Comparison of ENCODE assay signal across 9 cellular contexts in the genomic region with DNA sequence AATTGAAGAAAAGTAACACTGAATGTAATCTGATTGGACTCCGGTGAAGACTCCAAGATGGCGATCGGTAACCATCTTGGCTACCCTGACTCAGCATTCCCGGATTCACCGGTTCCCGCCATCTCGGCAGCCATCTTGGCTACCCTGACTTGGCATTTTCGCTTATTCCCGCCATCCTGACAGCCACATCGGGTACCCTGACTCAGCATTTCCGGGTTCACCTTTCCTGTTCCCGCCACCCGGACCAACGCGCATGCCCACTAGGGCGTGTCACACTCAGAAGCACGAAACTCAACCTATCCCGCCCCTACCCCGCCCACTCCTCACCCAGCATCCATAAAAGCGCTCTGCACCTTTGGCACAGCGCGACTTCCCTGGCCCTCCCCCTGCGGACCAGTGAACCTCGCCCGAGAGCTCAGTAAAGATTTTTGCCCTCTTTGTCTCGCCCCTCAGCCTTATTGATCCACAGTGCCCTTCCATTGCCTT. TPM values are rescaled to one million over a fixed set of nuclear protein-coding genes. Genes with fewer than 3 reads are reported as not detected.
A peak's percentile ranks its signal among the peaks of the same experiment; 100 is the strongest.
DNase-seq lines count a peak whose midpoint lies in the region; ATAC-seq, FAIRE-seq and TF ChIP-seq lines count a peak whose summit lies in the region.
"Had no signal": no experiment of that assay in that cellular context is flagged by ENCODE, and none has a peak within 500 bp of the region (broad histone marks: within the 10 kb centered on the region; RNA-seq: fewer than 3 reads in every experiment).

No MANE protein-coding gene starts in this region.

- TF ChIP-seq CTCF in AG10803 (conservative IDR thresholded peaks at IDR 0.05; ENCODE audit: low read length) (no peak), colonic mucosa (IDR thresholded peaks at IDR 0.05) (no peak), right lobe of liver (IDR thresholded peaks at IDR 0.05) (no peak)

- H3K79me1 ChIP-seq in neuronal stem cell (ENCODE audit: low read depth, low read length) = peaks cover 4% of the 10 kb centered on the region

- no peak overlapping the region for H4K8ac ChIP-seq in neuronal stem cell (ENCODE audit: low read depth, low read length)

- peaks cover 49% of the 10 kb centered on the region for H3K4me1 Mint-ChIP-seq in stimulated activated effector memory CD8-positive, alpha-beta T cell treated with anti-CD3 and anti-CD28 coated beads, Interleukin-12 subunit alpha, Interleukin-12 subunit beta, amount 100 ng/mL, for 72 hours

- H3K4me1 ChIP-seq in colonic mucosa = no peaks in the 10 kb centered on the region
- H3K4me1 ChIP-seq in right lobe of liver = no peaks in the 10 kb centered on the region
- peaks cover 2 to 3% of the 10 kb centered on the region in 2 donors for H3K4me1 ChIP-seq in neuronal stem cell (ENCODE audit: control insufficient read depth in 2 of 2, insufficient read depth in 1 of 2, low read depth in 1 of 2, low read length in 2 of 2)

- no peak overlapping the region for H2AK5ac ChIP-seq in neuronal stem cell (ENCODE audit: low read depth, low read length)

- H3K14ac ChIP-seq in neuronal stem cell (ENCODE audit: low read length) = no peak overlapping the region

- no peak overlapping the region for H3K23ac ChIP-seq in neuronal stem cell (ENCODE audit: low read depth, low read length, poor library complexity)

- 26% methylated on average over 21 of the region's 26 CpGs for WGBS in right lobe of liver (ENCODE audit: insufficient coverage, low coverage, low lambda C conversion rate, missing lambda C conversion rate)
- no CpG with 5 or more reads among the region's 26 CpGs for WGBS in neuronal stem cell (ENCODE audit: extremely low coverage in 2 of 2, insufficient read length in 2 of 2, insufficient replicate concordance in 1 of 2), 2 donors

- H3K4ac ChIP-seq in neuronal stem cell (ENCODE audit: low read length) = no peak overlapping the region

- ATAC-seq in right lobe of liver = peak; percentile 76 to 94 (median 84)
- no peak for ATAC-seq in stimulated activated effector memory CD8-positive, alpha-beta T cell treated with anti-CD3 and anti-CD28 coated beads, Interleukin-12 subunit alpha, Interleukin-12 subunit beta, amount 100 ng/mL, for 72 hours

- H3K4me3 ChIP-seq in AG10803 (ENCODE audit: low read length) (no peak overlapping the region), colonic mucosa (no peak overlapping the region), right lobe of liver (peak overlapping the region in 2 of 3 donors; percentile 17 to 29), neuronal stem cell (ENCODE audit: low read length in 2 of 2) (no peak overlapping the region)

- peak; percentile 59 for TF ChIP-seq POLR2A in right lobe of liver (IDR thresholded peaks at IDR 0.05)

- no peak overlapping the region for H2BK15ac ChIP-seq in neuronal stem cell (ENCODE audit: low read length)

- FAIRE-seq in urothelium cell line (lab: Jason Lieb, UNC) = no peak

- H3K27me3 ChIP-seq in colonic mucosa (no peaks in the 10 kb centered on the region), right lobe of liver (no peaks in the 10 kb centered on the region), neuronal stem cell (ENCODE audit: control insufficient read depth in 3 of 3, insufficient read depth in 3 of 3, low read depth in 1 of 3, low read length in 3 of 3) (no peaks in the 10 kb centered on the region)

- no peaks in the 10 kb centered on the region for H3K36me3 ChIP-seq in colonic mucosa
- no peaks in the 10 kb centered on the region for H3K36me3 ChIP-seq in right lobe of liver
- H3K36me3 ChIP-seq in neuronal stem cell (replicated peaks in 1 of 2; ENCODE audit: control insufficient read depth in 2 of 2, insufficient read depth in 2 of 2, low read length in 2 of 2) = peaks cover 2 to 24% of the 10 kb centered on the region in 2 donors

- no peak overlapping the region for H2BK5ac ChIP-seq in neuronal stem cell (ENCODE audit: low read length)

- H3K4me3 Mint-ChIP-seq in stimulated activated effector memory CD8-positive, alpha-beta T cell treated with anti-CD3 and anti-CD28 coated beads, Interleukin-12 subunit alpha, Interleukin-12 subunit beta, amount 100 ng/mL, for 72 hours = no peak overlapping the region

- H2BK120ac ChIP-seq in neuronal stem cell (ENCODE audit: low read depth, low read length) = no peak overlapping the region

- peak; percentile 42 for DNase-seq in AG10803 (ENCODE audit: low read depth)
- peak; percentile 6 for DNase-seq in T-helper 9 cell
- peak; percentile 91 for DNase-seq in colonic mucosa
- peak; percentile 88 to 94 (median 89) for DNase-seq in right lobe of liver
- DNase-seq in stimulated activated effector memory CD8-positive, alpha-beta T cell treated with anti-CD3 and anti-CD28 coated beads, Interleukin-12 subunit alpha, Interleukin-12 subunit beta, amount 100 ng/mL, for 72 hours (ENCODE audit: low spot score in 2 of 2) = no peak
- no peak for DNase-seq in NCI-H2081 (lab: John Stamatoyannopoulos, UW)
- DNase-seq in neuronal stem cell (ENCODE audit: low spot score) = no peak
- DNase-seq in urothelium cell line (ENCODE audit: low spot score) = no peak
- DNase-seq: DND-41 had no signal

- no peaks in the 10 kb centered on the region for H3K9me3 ChIP-seq in colonic mucosa
- no peaks in the 10 kb centered on the region for H3K9me3 ChIP-seq in right lobe of liver
- peaks cover 0 to 3% of the 10 kb centered on the region in 2 donors for H3K9me3 ChIP-seq in neuronal stem cell (replicated peaks in 1 of 2; ENCODE audit: control insufficient read depth in 2 of 2, insufficient read depth in 1 of 2, low read depth in 1 of 2, low read length in 2 of 2)

- H4K91ac ChIP-seq in neuronal stem cell (ENCODE audit: low read depth, low read length, poor library complexity) = no peak overlapping the region

- H3K9ac ChIP-seq in colonic mucosa (ENCODE audit: low read depth in 2 of 2, low read length in 2 of 2) = no peak overlapping the region
- no peak overlapping the region for H3K9ac ChIP-seq in neuronal stem cell (ENCODE audit: low read depth, low read length, poor library complexity)

- H3K36me3 Mint-ChIP-seq in stimulated activated effector memory CD8-positive, alpha-beta T cell treated with anti-CD3 and anti-CD28 coated beads, Interleukin-12 subunit alpha, Interleukin-12 subunit beta, amount 100 ng/mL, for 72 hours = peaks cover 30% of the 10 kb centered on the region

- H3K27ac ChIP-seq in colonic mucosa = no peak overlapping the region
- no peak overlapping the region for H3K27ac ChIP-seq in right lobe of liver
- no peak overlapping the region for H3K27ac ChIP-seq in neuronal stem cell (replicated peaks; ENCODE audit: low read length)

- no peak overlapping the region for H3K18ac ChIP-seq in neuronal stem cell (ENCODE audit: low read length)

- H3K27ac Mint-ChIP-seq in stimulated activated effector memory CD8-positive, alpha-beta T cell treated with anti-CD3 and anti-CD28 coated beads, Interleukin-12 subunit alpha, Interleukin-12 subunit beta, amount 100 ng/mL, for 72 hours = peak overlapping the region; percentile 51

- H3K4me2 ChIP-seq in neuronal stem cell (ENCODE audit: insufficient read depth, low read length, poor library complexity, severe bottlenecking) = no peak overlapping the region

- H2BK12ac ChIP-seq in neuronal stem cell (ENCODE audit: low read length) = no peak overlapping the region

- no peak overlapping the region for H2AFZ ChIP-seq in neuronal stem cell (ENCODE audit: low read length)

- H3K9me3 Mint-ChIP-seq in stimulated activated effector memory CD8-positive, alpha-beta T cell treated with anti-CD3 and anti-CD28 coated beads, Interleukin-12 subunit alpha, Interleukin-12 subunit beta, amount 100 ng/mL, for 72 hours = peaks cover 2% of the 10 kb centered on the region

- intact Hi-C loops in colonic mucosa (cut with DNase I) = no loop called here
- intact Hi-C loops in right lobe of liver (cut with DNase I) = no loop called here

RNA-seq across cellular contexts. Expression of a gene that starts 17.2 kb away (rescaled TPM):
- total RNA-seq in colonic mucosa (10 to 100 TPM; 77.2 to 83.8 TPM), right lobe of liver (10 to 100 TPM; 12.4 to 25.3 (median 19.3) TPM)
- polyA plus RNA-seq in neuronal stem cell (2013, experiment 1 of 2) = 52.6 TPM
- 53.4 TPM for polyA plus RNA-seq in neuronal stem cell (2013, experiment 2 of 2)

Comparison
In these comparisons a context has a peak if more than half of its experiments do, and no peak if none do; other contexts are left out.
1. DNase-seq: peak in AG10803 (single experiment), T-helper 9 cell (single experiment), colonic mucosa (single experiment) and right lobe of liver (3 of 3); none in stimulated activated effector memory CD8-positive, alpha-beta T cell treated with anti-CD3 and anti-CD28 coated beads, Interleukin-12 subunit alpha, Interleukin-12 subunit beta, amount 100 ng/mL, for 72 hours (0 of 2), NCI-H2081 (0 of 2), neuronal stem cell (single experiment) and urothelium cell line (single experiment).
2. H3K4me3 ChIP-seq: peak in right lobe of liver (2 of 3); none in AG10803 (single experiment), colonic mucosa (single experiment) and neuronal stem cell (0 of 2).